8 cellular contexts compared by ENCODE assay signal in the genomic region with DNA sequence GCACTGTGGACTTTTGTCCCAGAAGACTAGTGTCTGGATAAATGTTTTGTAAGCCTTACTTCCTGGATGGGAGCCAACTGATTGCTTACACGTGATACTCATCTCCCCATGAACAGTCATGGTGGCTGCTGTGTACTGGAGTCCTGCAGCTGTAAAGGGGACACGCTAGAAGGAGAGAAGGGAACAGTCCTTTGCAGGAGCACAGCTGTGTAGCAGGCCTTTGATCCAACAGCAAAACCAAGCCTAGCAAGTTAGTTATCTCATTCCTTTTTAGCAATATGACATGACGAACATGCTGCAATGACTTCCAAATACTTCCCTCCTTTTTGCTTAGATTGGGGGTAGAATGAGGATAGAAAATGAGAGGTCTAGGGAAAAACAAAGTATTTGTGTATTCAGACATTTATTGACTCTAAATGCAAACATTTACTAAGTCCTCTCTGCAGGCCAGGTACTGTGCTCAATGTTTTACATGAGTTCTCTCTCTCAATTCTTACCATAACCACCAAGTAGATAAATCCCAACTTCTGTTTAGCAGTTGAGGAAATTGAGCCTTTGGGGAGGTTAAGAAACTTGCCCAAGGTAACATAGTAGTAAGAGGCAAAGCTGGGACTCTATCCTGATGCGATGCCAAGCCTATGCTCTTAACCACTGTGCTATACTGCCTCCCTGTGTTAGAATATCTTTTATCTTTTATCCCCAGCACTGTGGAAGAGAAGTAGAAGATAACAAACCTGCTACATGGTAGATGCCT. TPM values are rescaled to one million over a fixed set of nuclear protein-coding genes. Genes with fewer than 3 reads are reported as not detected.
A peak's percentile ranks its signal among the peaks of the same experiment; 100 is the strongest.
DNase-seq lines count a peak whose midpoint lies in the region; ATAC-seq and TF ChIP-seq lines count a peak whose summit lies in the region.

No MANE protein-coding gene starts in this region.

- DNase-seq in Daoy (ENCODE audit: low read depth) (peak; percentile 36), dermis microvascular lymphatic vessel endothelial cell (ENCODE audit: low read depth in 2 of 2) (peak; percentile 36 to 68), mucosa of gallbladder (ENCODE audit: low spot score) (peak; percentile 71), GF-D8 (lab: John Stamatoyannopoulos, UW) (no peak)
- DNase-seq in T-helper 2 cell treated with Interferon-gamma antibody and Interleukin-4, amounts not matched to agents 5 μg/mL and 100 μg/mL, for 36 hours (ENCODE audit: low spot score) = no peak
- no peak for DNase-seq in activated naive CD4-positive, alpha-beta T cell treated with anti-CD3 and anti-CD28 coated beads, Interleukin-2, amount 50 U/mL, for 16 hours

- H3K27me3 ChIP-seq in OCI-LY1 (ENCODE audit: insufficient read depth, low read length) = no peaks in the 10 kb centered on the region

- no peak overlapping the region for H3K27ac Mint-ChIP-seq in T-helper 2 cell treated with Interferon-gamma antibody and Interleukin-4, amounts not matched to agents 5 μg/mL and 100 μg/mL, for 36 hours

- no peak overlapping the region for H3K9ac ChIP-seq in OCI-LY1 (ENCODE audit: low read length)

- H3F3A ChIP-seq in OCI-LY1 (ENCODE audit: insufficient read depth, low read length) = no peaks in the 10 kb centered on the region

- 0 out of 2 replicates have a peak, but pooled peaks cover 3% of the 10 kb centered on the region for H3K9me3 ChIP-seq in OCI-LY1 (ENCODE audit: low read length)

- H3K4me3 ChIP-seq in OCI-LY1 (ENCODE audit: low read depth, low read length, poor library complexity, severe bottlenecking) = no peak overlapping the region

- no peaks in the 10 kb centered on the region for H3K9me2 ChIP-seq in OCI-LY1 (ENCODE audit: low read depth, low read length)

- no peaks in the 10 kb centered on the region for H3K36me3 Mint-ChIP-seq in T-helper 2 cell treated with Interferon-gamma antibody and Interleukin-4, amounts not matched to agents 5 μg/mL and 100 μg/mL, for 36 hours (ENCODE audit: low read depth)

- TF ChIP-seq CTCF in OCI-LY1 (IDR thresholded peaks at IDR 0.05; ENCODE audit: low read length) = peak; percentile 43; the same call in 1 of the 2 replicates

- no peak overlapping the region for H3K4me3 Mint-ChIP-seq in T-helper 2 cell treated with Interferon-gamma antibody and Interleukin-4, amounts not matched to agents 5 μg/mL and 100 μg/mL, for 36 hours

- peaks cover 2% of the 10 kb centered on the region for H3K27me3 Mint-ChIP-seq in T-helper 2 cell treated with Interferon-gamma antibody and Interleukin-4, amounts not matched to agents 5 μg/mL and 100 μg/mL, for 36 hours (ENCODE audit: low read depth)

- H3K27ac ChIP-seq in OCI-LY1 (ENCODE audit: low read depth, low read length, poor library complexity, severe bottlenecking) = no peak overlapping the region

- no peaks in the 10 kb centered on the region for H3K9me3 Mint-ChIP-seq in T-helper 2 cell treated with Interferon-gamma antibody and Interleukin-4, amounts not matched to agents 5 μg/mL and 100 μg/mL, for 36 hours

- H3K36me3 ChIP-seq in OCI-LY1 (ENCODE audit: insufficient read depth, low read length) = no peaks in the 10 kb centered on the region

- no peaks in the 10 kb centered on the region for H3K79me2 ChIP-seq in OCI-LY1 (ENCODE audit: insufficient read depth, low read length)

- no peaks in the 10 kb centered on the region for H4K20me1 ChIP-seq in OCI-LY1 (ENCODE audit: insufficient read depth, low read length)

- no peak overlapping the region for H3K4me2 ChIP-seq in OCI-LY1 (ENCODE audit: low read length)

- peaks cover 8% of the 10 kb centered on the region for H3K4me1 ChIP-seq in OCI-LY1 (ENCODE audit: insufficient read depth, low read length, severe bottlenecking)

- H3K4me1 Mint-ChIP-seq in T-helper 2 cell treated with Interferon-gamma antibody and Interleukin-4, amounts not matched to agents 5 μg/mL and 100 μg/mL, for 36 hours (ENCODE audit: low read depth) = peaks cover 21% of the 10 kb centered on the region

- H2AFZ ChIP-seq in OCI-LY1 (ENCODE audit: low read length) = no peak overlapping the region

- peak; percentile 60 for ATAC-seq in HG03432 (IDR thresholded peaks at IDR 0.05; ENCODE audit: unreplicated experiment)

RNA-seq across cellular contexts. Expression of a gene that starts 55.4 kb away (rescaled TPM):
- total RNA-seq in Daoy (2014; rRNA removed; shearing (Covaris generic)) = not detected in 2 replicates
- total RNA-seq in dermis microvascular lymphatic vessel endothelial cell = under 0.01 TPM in 2 replicates
- 1.6 TPM for total RNA-seq in mucosa of gallbladder

Comparison
In these comparisons a context has a peak if more than half of its experiments do, and no peak if none do; other contexts are left out.
1. DNase-seq: peak in Daoy (single experiment), dermis microvascular lymphatic vessel endothelial cell (2 of 2) and mucosa of gallbladder (single experiment); none in GF-D8 (single experiment), T-helper 2 cell treated with Interferon-gamma antibody and Interleukin-4, amounts not matched to agents 5 μg/mL and 100 μg/mL, for 36 hours (single experiment) and activated naive CD4-positive, alpha-beta T cell treated with anti-CD3 and anti-CD28 coated beads, Interleukin-2, amount 50 U/mL, for 16 hours (single experiment).